ENCODE assay signal across 10 cellular contexts in genomic region chr2:23567382-23567781, GRCh38.
"Had no signal": no experiment of that assay in that cellular context is flagged by ENCODE, and none has a peak within 500 bp of the region (broad histone marks: within the 10 kb centered on the region; RNA-seq: fewer than 3 reads in every experiment).

No MANE protein-coding gene starts in this region.

- H3K36me3 Mint-ChIP-seq: activated naive CD4-positive, alpha-beta T cell treated with anti-CD3 and anti-CD28 coated beads, Interleukin-2, amount 50 U/mL, for 72 hours; immature natural killer cell; naive B cell had no signal

- H3K9me3 Mint-ChIP-seq: activated naive CD4-positive, alpha-beta T cell treated with anti-CD3 and anti-CD28 coated beads, Interleukin-2, amount 50 U/mL, for 72 hours; immature natural killer cell had no signal

- H3K27ac ChIP-seq: epithelial cell of prostate, ovary, thyroid gland, WERI-Rb-1 had no signal

- H3K27me3 ChIP-seq: adrenal gland, ovary, thyroid gland had no signal

- H3K4me1 ChIP-seq: thyroid gland had no signal

- H3K9me3 ChIP-seq: adrenal gland, ovary, thyroid gland had no signal

- H3K27ac Mint-ChIP-seq: activated naive CD4-positive, alpha-beta T cell treated with anti-CD3 and anti-CD28 coated beads, Interleukin-2, amount 50 U/mL, for 72 hours; immature natural killer cell had no signal

- H3K4me3 ChIP-seq: adrenal gland, ovary, thyroid gland had no signal

- ATAC-seq: left ventricle myocardium superior had no signal

- DNase-seq: activated gamma-delta T cell, adrenal gland, immature natural killer cell, left ventricle myocardium superior, naive B cell, ovary, thyroid gland had no signal

- H3K4me1 Mint-ChIP-seq: immature natural killer cell, naive B cell had no signal

- H3K36me3 ChIP-seq: ovary, thyroid gland had no signal

- H3K4me3 Mint-ChIP-seq: immature natural killer cell, naive B cell had no signal
